Comparison of ENCODE assay signal across 12 cellular contexts in the genomic region with DNA sequence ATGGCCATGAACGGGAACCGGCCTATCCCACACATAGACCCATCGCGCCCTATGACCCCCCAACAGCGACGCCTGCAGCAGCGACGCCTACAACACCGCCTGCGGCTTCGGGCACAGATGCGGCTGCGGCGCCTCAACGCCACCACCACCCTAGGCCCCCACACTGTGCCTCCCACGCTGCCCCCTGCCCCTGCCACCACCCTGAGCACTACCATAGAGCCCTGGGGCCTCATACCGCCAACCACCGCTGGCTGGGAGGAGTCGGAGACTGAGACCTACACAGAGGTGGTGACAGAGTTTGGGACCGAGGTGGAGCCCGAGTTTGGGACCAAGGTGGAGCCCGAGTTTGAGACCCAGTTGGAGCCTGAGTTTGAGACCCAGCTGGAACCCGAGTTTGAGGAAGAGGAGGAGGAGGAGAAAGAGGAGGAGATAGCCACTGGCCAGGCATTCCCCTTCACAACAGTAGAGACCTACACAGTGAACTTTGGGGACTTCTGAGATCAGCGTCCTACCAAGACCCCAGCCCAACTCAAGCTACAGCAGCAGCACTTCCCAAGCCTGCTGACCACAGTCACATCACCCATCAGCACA. TPM values are rescaled to one million over a fixed set of nuclear protein-coding genes. Genes with fewer than 3 reads are reported as not detected.
DNase-seq lines count a peak whose midpoint lies in the region; ATAC-seq, FAIRE-seq and TF ChIP-seq lines count a peak whose summit lies in the region.
"Had no signal": no experiment of that assay in that cellular context is flagged by ENCODE, and none has a peak within 500 bp of the region (broad histone marks: within the 10 kb centered on the region; RNA-seq: fewer than 3 reads in every experiment).

No MANE protein-coding gene starts in this region.

- intact Hi-C loops in Right ventricle myocardium superior (cut with DNase I) = no loop called here
- intact Hi-C loops in left cardiac atrium (cut with DNase I) = no loop called here
- intact Hi-C loops in CD14-positive monocyte (cut with micrococcal nuclease) = no loop called here

- peak overlapping the region in 1 of 7 donors; percentile 14 for H3K27ac Mint-ChIP-seq in CD14-positive monocyte

- H3K4me3 Mint-ChIP-seq in CD14-positive monocyte = no peak overlapping the region
- H3K4me3 Mint-ChIP-seq: CD8-positive, alpha-beta memory T cell had no signal

- no peak for TF ChIP-seq CTCF in CD14-positive monocyte (IDR thresholded peaks at IDR 0.05)

- H3K36me3 Mint-ChIP-seq in CD14-positive monocyte = peaks cover 15 to 44% of the 10 kb centered on the region in 2 donors

- FAIRE-seq in urothelium cell line (lab: Jason Lieb, UNC) = peak; percentile 44

- no peaks in the 10 kb centered on the region for H3K27me3 Mint-ChIP-seq in CD14-positive monocyte (ENCODE audit: low read depth in 3 of 3)
- H3K27me3 Mint-ChIP-seq: CD8-positive, alpha-beta memory T cell had no signal

- H3K4me1 Mint-ChIP-seq in CD14-positive monocyte = no peaks in the 10 kb centered on the region

- no peak for ATAC-seq in Right ventricle myocardium superior (ENCODE audit: poor library complexity)
- no peak for ATAC-seq in left cardiac atrium

- DNase-seq in Right ventricle myocardium superior (peak; percentile 34), left cardiac atrium (no peak), urothelium cell line (ENCODE audit: low spot score) (no peak), CD14-positive monocyte (ENCODE audit: low spot score) (no peak)
- DNase-seq: activated CD4-positive, alpha-beta T cell treated with anti-CD3 and anti-CD28 coated beads, Interleukin-2, amount 50 U/mL, for 4 hours; activated effector memory CD4-positive, alpha-beta T cell treated with Interleukin-2 at 50 U/mL for 16 hours; CD8-positive, alpha-beta memory T cell; esophagus squamous epithelium; kidney glomerular epithelial cell; NCI-H146 had no signal

- H3K9me3 Mint-ChIP-seq in CD14-positive monocyte = peaks cover 0 to 8% (median 3%) of the 10 kb centered on the region in 7 donors
- H3K9me3 Mint-ChIP-seq: CD8-positive, alpha-beta memory T cell had no signal

RNA-seq across cellular contexts. Expression of a gene that starts 9.5 kb away (rescaled TPM):
- total RNA-seq in Right ventricle myocardium superior = 75.3 TPM
- total RNA-seq in left cardiac atrium = 10 to 100 TPM; 95.8 to 98.9 TPM
- 10 to 100 TPM; 24.1 to 25.7 TPM for polyA plus RNA-seq in CD14-positive monocyte

RNA-seq across cellular contexts. Expression of a gene that starts 9.7 kb away (rescaled TPM):
- 12.4 TPM for total RNA-seq in Right ventricle myocardium superior
- 100 to 1,000 TPM in 1 of 2 donors, 10 to 100 TPM in 1; 65.0 to 117 TPM for total RNA-seq in left cardiac atrium
- not detected for polyA plus RNA-seq in CD14-positive monocyte
- total RNA-seq: LHCN-M2 had no signal

RNA-seq across cellular contexts. Expression of a gene that starts 27.3 kb away (rescaled TPM):
- total RNA-seq in Right ventricle myocardium superior = 2,290 TPM
- total RNA-seq in left cardiac atrium = over 10,000 TPM; 20,486 to 20,690 TPM
- polyA plus RNA-seq in CD14-positive monocyte = not detected
- total RNA-seq: CD8-positive, alpha-beta memory T cell; esophagus squamous epithelium; LHCN-M2; subcutaneous adipose tissue had no signal
- polyA plus RNA-seq: CD8-positive, alpha-beta memory T cell had no signal

RNA-seq across cellular contexts. Expression of a gene that starts 31.5 kb away (rescaled TPM):
- total RNA-seq in Right ventricle myocardium superior (15.5 TPM), left cardiac atrium (10 to 100 TPM; 20.0 to 22.1 TPM)
- 1 to 10 TPM; 4.8 TPM for polyA plus RNA-seq in CD14-positive monocyte

RNA-seq across cellular contexts. Expression of a gene that starts 48.5 kb away (rescaled TPM):
- total RNA-seq in Right ventricle myocardium superior (1,131 TPM), left cardiac atrium (1,000 to 10,000 TPM in 1 of 2 donors, 100 to 1,000 TPM in 1; 799 to 1,159 TPM)
- polyA plus RNA-seq in CD14-positive monocyte = not detected
- total RNA-seq: LHCN-M2 had no signal
- polyA plus RNA-seq: CD8-positive, alpha-beta memory T cell had no signal
